In the genomic region with DNA sequence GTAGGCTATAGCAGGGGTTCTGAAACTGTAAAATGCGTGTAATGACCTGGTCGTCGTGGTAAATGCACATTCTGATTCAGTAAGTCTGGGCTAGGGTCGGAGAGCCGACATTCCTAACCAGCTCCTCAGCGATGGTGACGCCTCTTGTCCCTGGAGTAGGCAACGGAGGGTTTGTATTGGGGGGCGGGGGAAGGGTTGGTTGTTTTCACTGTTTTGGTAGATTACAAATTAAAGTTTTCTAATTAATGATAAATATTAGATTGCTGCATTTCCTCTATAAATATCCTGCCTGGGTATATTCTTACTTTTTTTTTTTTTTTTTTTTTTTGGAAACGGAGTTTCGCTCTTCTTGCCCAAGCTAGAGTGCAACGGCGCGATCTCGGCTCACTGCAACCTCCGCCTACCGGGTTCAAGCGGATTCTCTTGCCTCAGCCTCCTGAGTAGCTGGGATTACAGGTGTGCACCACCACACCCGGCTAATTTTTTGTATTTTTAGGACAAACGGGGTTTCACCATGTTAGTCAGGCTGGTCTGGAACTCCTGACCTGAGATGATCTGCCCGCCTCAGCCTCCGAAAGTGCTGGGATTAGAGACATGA, we compare ENCODE assay signal across 1 cellular context.
TF ChIP-seq lines count a peak whose summit lies in the region.

No MANE protein-coding gene starts in this region.

TF ChIP-seq in SK-N-SH treated with all-trans-retinoic acid at 6 μM for 48 hours, 23 proteins besides CTCF, POLR2A, EP300 and RAD21 (continued from another document):
- TF ChIP-seq ZFP3 (CRISPR knock-in tag; IDR thresholded peaks at IDR 0.05) (no peak), ESRRG (CRISPR knock-in tag; IDR thresholded peaks at IDR 0.05) (no peak)
